ENCODE assay signal across 1 cellular context in genomic region chr5:148070621-148071020, GRCh38.
TF ChIP-seq lines count a peak whose summit lies in the region.

No MANE protein-coding gene starts in this region.

TF ChIP-seq in H1, 55 proteins besides CTCF, POLR2A, EP300 and RAD21 (continued from another document):
- TF ChIP-seq NRF1 (IDR thresholded peaks at IDR 0.05; ENCODE audit: low read depth, low read length) (no peak), SIN3A (conservative IDR thresholded peaks at IDR 0.05 in 1 of 2, IDR thresholded peaks at IDR 0.05 in 1 of 2; ENCODE audit: low read depth in 1 of 2, low read length in 2 of 2) (no peak), YY1 (IDR thresholded peaks at IDR 0.05; ENCODE audit: low read depth, low read length) (no peak), POU5F1 (IDR thresholded peaks at IDR 0.05; ENCODE audit: low read depth, low read length) (no peak), POLR2AphosphoS5 (IDR thresholded peaks at IDR 0.05; ENCODE audit: low read depth, low read length) (no peak), EGR1 (IDR thresholded peaks at IDR 0.05; ENCODE audit: borderline replicate concordance, low read depth, low read length) (no peak), RXRA (IDR thresholded peaks at IDR 0.05; ENCODE audit: insufficient read depth, low read depth, low read length) (no peak), RBBP5 (IDR thresholded peaks at IDR 0.05; ENCODE audit: borderline replicate concordance, low read depth, low read length) (no peak), MAFK (IDR thresholded peaks at IDR 0.05; ENCODE audit: low read depth, low read length) (no peak)
